Comparison of ENCODE assay signal across 32 cellular contexts in the genomic region with DNA sequence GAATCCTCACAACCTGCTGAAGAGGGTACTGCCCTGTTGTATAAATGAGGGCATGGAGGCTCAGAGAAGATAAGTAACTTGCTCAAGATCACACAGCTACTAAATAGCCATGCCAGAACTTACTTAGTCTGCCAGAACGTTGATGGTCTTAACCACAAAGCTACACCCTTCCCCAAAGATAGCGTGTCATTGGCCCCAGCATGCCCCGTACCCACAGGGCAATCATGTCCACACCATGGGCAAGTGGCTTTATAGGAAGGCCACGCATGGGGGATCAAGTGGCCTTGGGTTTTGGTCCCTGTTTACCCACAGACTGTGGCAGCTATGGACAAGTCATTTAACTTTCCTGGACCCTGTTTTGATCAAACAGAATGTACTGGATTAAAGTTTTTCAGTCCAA.
"Had no signal": no experiment of that assay in that cellular context is flagged by ENCODE, and none has a peak within 500 bp of the region (broad histone marks: within the 10 kb centered on the region; RNA-seq: fewer than 3 reads in every experiment).

No MANE protein-coding gene starts in this region.

- H3K4me2 ChIP-seq: SK-N-SH had no signal

- ATAC-seq: activated naive CD4-positive, alpha-beta T cell treated with anti-CD3 and anti-CD28 coated beads, Interleukin-2, amount 50 U/mL, for 72 hours; activated T-cell treated with anti-CD3 and anti-CD28 coated beads, Interleukin-2, amount 50 U/mL, for 4 hours; PC-3 had no signal

- H3K9ac ChIP-seq: SK-N-SH had no signal

- H3K9me2 ChIP-seq: SK-N-SH had no signal

- H3K36me3 ChIP-seq: Peyer's patch, SJSA1 had no signal

- DNase-seq: activated CD4-positive, alpha-beta T cell treated with anti-CD3 and anti-CD28 coated beads, Interleukin-2, amount 10 ng/mL, durations not matched to agents 24 days and 14 days; activated CD4-positive, alpha-beta T cell treated with anti-CD3 and anti-CD28 coated beads, Interleukin-2, amount 50 U/mL, for 4 hours; activated CD8-positive, alpha-beta memory T cell treated with anti-CD3 and anti-CD28 coated beads, Interleukin-2, amount 50 U/mL, for 4 hours; activated gamma-delta T cell treated with Interleukin-2 at 50 U/mL for 16 hours; activated naive CD4-positive, alpha-beta T cell treated with anti-CD3 and anti-CD28 coated beads for 36 hours; activated T-cell treated with anti-CD3 and anti-CD28 coated beads for 4 hours; activated T-cell treated with anti-CD3 and anti-CD28 coated beads, Interleukin-2, amount 50 U/mL, for 4 hours; anterior cingulate cortex; central memory CD4-positive, alpha-beta T cell; MM.1S; MV-4-11; NCI-H1092; NCI-H1436 treated with DMSO at 0.1 percent for 48 hours; NCI-H1694 treated with DMSO at 0.1 percent for 48 hours; NCI-H2029; NCI-H2107; NCI-H2171; NCI-H510A; NCI-H526; NCI-H748 treated with DMSO at 0.1 percent for 48 hours; NK-92 treated with Interleukin-12 subunit alpha and Interleukin-12 subunit beta, amount 100 ng/mL, for 24 hours; PC-3; Peyer's patch; RPMI8226; SHP77 treated with DMSO at 0.1 percent for 48 hours; SK-N-SH; T-helper 2 cell; T-helper 9 cell had no signal

- H3K4me3 Mint-ChIP-seq: activated CD4-positive, alpha-beta T cell treated with anti-CD3 and anti-CD28 coated beads, Interleukin-2, amount 10 ng/mL, durations not matched to agents 24 days and 14 days; activated naive CD4-positive, alpha-beta T cell treated with anti-CD3 and anti-CD28 coated beads for 36 hours; activated T-cell treated with anti-CD3 and anti-CD28 coated beads, Interleukin-2, amount 50 U/mL, for 4 hours; activated T-helper 1 cell treated with anti-CD3 and anti-CD28 coated beads, Interleukin-12 subunit alpha, Interleukin-12 subunit beta, Interleukin-2, Interleukin-4 antibody, amounts not matched to agents 30 ng/mL and 10 ng/mL and 1 ng/mL, durations not matched to agents 14 hours and 24 hours and 36 hours; brain had no signal

- H3K4me3 ChIP-seq: Peyer's patch, SJSA1 had no signal

- H3K9me3 ChIP-seq: Peyer's patch, SJSA1, SK-N-SH had no signal

- H3K27ac ChIP-seq: Peyer's patch, SJSA1 had no signal

- H3K27me3 Mint-ChIP-seq: activated CD4-positive, alpha-beta T cell treated with anti-CD3 and anti-CD28 coated beads, Interleukin-2, amount 10 ng/mL, durations not matched to agents 24 days and 14 days had no signal

- H3K27me3 ChIP-seq: Peyer's patch, SJSA1 had no signal

- H3K27ac Mint-ChIP-seq: activated CD4-positive, alpha-beta T cell treated with anti-CD3 and anti-CD28 coated beads, Interleukin-2, amount 10 ng/mL, durations not matched to agents 24 days and 14 days; activated naive CD4-positive, alpha-beta T cell treated with anti-CD3 and anti-CD28 coated beads for 36 hours; activated naive CD4-positive, alpha-beta T cell treated with anti-CD3 and anti-CD28 coated beads, Interleukin-2, amount 50 U/mL, for 72 hours; brain had no signal

- H3K4me1 ChIP-seq: Peyer's patch, SJSA1 had no signal

- H3K36me3 Mint-ChIP-seq: brain had no signal

- H3K9me3 Mint-ChIP-seq: activated CD4-positive, alpha-beta T cell treated with anti-CD3 and anti-CD28 coated beads, Interleukin-2, amount 10 ng/mL, durations not matched to agents 24 days and 14 days; activated naive CD4-positive, alpha-beta T cell treated with anti-CD3 and anti-CD28 coated beads for 36 hours; activated naive CD4-positive, alpha-beta T cell treated with anti-CD3 and anti-CD28 coated beads, Interleukin-2, amount 50 U/mL, for 72 hours; activated T-cell treated with anti-CD3 and anti-CD28 coated beads, Interleukin-2, amount 50 U/mL, for 4 hours; activated T-helper 1 cell treated with anti-CD3 and anti-CD28 coated beads, Interleukin-12 subunit alpha, Interleukin-12 subunit beta, Interleukin-2, Interleukin-4 antibody, amounts not matched to agents 30 ng/mL and 10 ng/mL and 1 ng/mL, durations not matched to agents 14 hours and 24 hours and 36 hours; brain had no signal
